1 cellular context compared by ENCODE assay signal in genomic region chr11:64742087-64742939, GRCh38.
A peak's percentile ranks its signal among the peaks of the same experiment; 100 is the strongest.
TF ChIP-seq lines count a peak whose summit lies in the region.

No MANE protein-coding gene starts in this region.

TF ChIP-seq in H1, 55 proteins besides CTCF, POLR2A, EP300 and RAD21:
- TF ChIP-seq USF2 (IDR thresholded peaks at IDR 0.05; ENCODE audit: low read length) (no peak), KDM4A (IDR thresholded peaks at IDR 0.05; ENCODE audit: low read depth, low read length, severe bottlenecking) (peak; percentile 30), EZH2 (IDR thresholded peaks at IDR 0.05; ENCODE audit: low read depth, low read length, severe bottlenecking) (no peak), MAX (IDR thresholded peaks at IDR 0.05) (peak; percentile 40; the same call in 1 of the 2 replicates), SIN3A (conservative IDR thresholded peaks at IDR 0.05 in 1 of 2, IDR thresholded peaks at IDR 0.05 in 1 of 2; ENCODE audit: low read depth in 1 of 2, low read length in 2 of 2) (0 out of 4 replicates have a peak, but pooled peaks of 1 of the 2 experiments have one; percentile 12)
